16 cellular contexts compared by ENCODE assay signal in the genomic region with DNA sequence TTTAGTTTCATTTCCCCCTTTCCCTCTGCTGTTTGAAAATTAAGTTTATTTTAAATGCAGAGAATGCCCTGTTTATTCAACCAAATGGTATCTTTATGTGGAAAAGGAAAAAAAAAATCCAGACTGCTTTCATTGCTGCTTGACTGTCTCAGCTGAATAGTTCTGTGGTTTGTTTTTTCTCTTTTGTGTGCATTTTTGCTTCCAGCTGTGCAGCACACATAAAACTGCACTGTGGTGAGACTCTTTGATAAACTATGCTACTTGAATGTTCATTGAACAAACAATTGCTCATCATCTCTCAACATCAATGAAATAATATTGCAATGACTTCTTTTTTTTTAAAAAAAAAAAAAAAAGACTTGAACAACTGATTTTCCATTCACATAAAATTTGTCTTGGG.
DNase-seq lines count a peak whose midpoint lies in the region; ATAC-seq and TF ChIP-seq lines count a peak whose summit lies in the region.
"Had no signal": no experiment of that assay in that cellular context is flagged by ENCODE, and none has a peak within 500 bp of the region (broad histone marks: within the 10 kb centered on the region; RNA-seq: fewer than 3 reads in every experiment).

No MANE protein-coding gene starts in this region.

- no peak for ATAC-seq in HG03175 (IDR thresholded peaks at IDR 0.05; ENCODE audit: unreplicated experiment)
- ATAC-seq in stimulated activated memory B cell treated with anti-CD40 and anti-IgM and Interleukin-4, amounts not matched to agents 10 μg/mL and 1 μg/mL and 100 μg/mL, for 72 hours: no peak

- dilution Hi-C loops in mammary epithelial cell (cut with HindIII; ENCODE audit: low sequenced_read_pairs): no loop called here

- H3K4me1 Mint-ChIP-seq in stimulated activated memory B cell treated with anti-CD40 and anti-IgM and Interleukin-4, amounts not matched to agents 10 μg/mL and 1 μg/mL and 100 μg/mL, for 72 hours: no peaks in the 10 kb centered on the region
- H3K4me1 Mint-ChIP-seq: IgD-negative memory B cell had no signal

- H4K20me1 ChIP-seq in mammary epithelial cell (ENCODE audit: insufficient read depth, low read length): no peaks in the 10 kb centered on the region

- H2AK5ac ChIP-seq in mesenchymal stem cell (ENCODE audit: low read length, severe bottlenecking): no peak overlapping the region

- no peak overlapping the region for H2BK12ac ChIP-seq in mesenchymal stem cell (ENCODE audit: low read length in 2 of 2)

- H3K9me3 ChIP-seq in mammary epithelial cell (replicated peaks; ENCODE audit: insufficient read depth, low read length) (peaks cover 4% of the 10 kb centered on the region), mesenchymal stem cell (ENCODE audit: control insufficient read depth, low read length) (peaks cover 13% of the 10 kb centered on the region)

- CTCF ChIA-PET in mammary epithelial cell (lab: Charles Lee; ENCODE audit: low non-redundant PET): no interaction called here

- H3K79me2 ChIP-seq in mammary epithelial cell (ENCODE audit: insufficient read depth, low read length): no peaks in the 10 kb centered on the region

- H4K8ac ChIP-seq in mesenchymal stem cell (ENCODE audit: low read length): no peak overlapping the region

- in situ Hi-C loops in mammary epithelial cell (cut with MboI; ENCODE audit: low sequenced_read_pairs in 2 of 2): no loop called here

- H3K36me3 ChIP-seq in mammary epithelial cell (ENCODE audit: insufficient read depth, low read length) (no peaks in the 10 kb centered on the region), mesenchymal stem cell (ENCODE audit: control insufficient read depth in 1 of 2, insufficient read depth in 2 of 2, low read depth in 1 of 2, low read length in 2 of 2) (no peaks in the 10 kb centered on the region)

- no peak overlapping the region for H2BK15ac ChIP-seq in mesenchymal stem cell (ENCODE audit: low read depth, poor library complexity, severe bottlenecking)

- no peak overlapping the region for H2BK5ac ChIP-seq in mesenchymal stem cell (ENCODE audit: low read depth, low read length, poor library complexity, severe bottlenecking)

- H3K27ac Mint-ChIP-seq in stimulated activated memory B cell treated with anti-CD40 and anti-IgM and Interleukin-4, amounts not matched to agents 10 μg/mL and 1 μg/mL and 100 μg/mL, for 72 hours: no peak overlapping the region
- H3K27ac Mint-ChIP-seq: activated B cell treated with CpG ODN at 0.5 μM for 24 hours, IgD-negative memory B cell had no signal

- H3K27me3 ChIP-seq in mammary epithelial cell (ENCODE audit: insufficient read depth, low read length) (no peaks in the 10 kb centered on the region), mesenchymal stem cell (ENCODE audit: control insufficient read depth in 1 of 2, insufficient read depth in 1 of 2, low read length in 2 of 2) (peaks cover 0 to 20% of the 10 kb centered on the region in 2 experiments)

- H3K9ac ChIP-seq in mammary epithelial cell (ENCODE audit: insufficient read depth, low read length): no peak overlapping the region
- H3K9ac ChIP-seq in mesenchymal stem cell (ENCODE audit: low read length): no peak overlapping the region

- H3K14ac ChIP-seq in mesenchymal stem cell (ENCODE audit: low read length in 2 of 2): no peak overlapping the region

- no peaks in the 10 kb centered on the region for H3K36me3 Mint-ChIP-seq in stimulated activated memory B cell treated with anti-CD40 and anti-IgM and Interleukin-4, amounts not matched to agents 10 μg/mL and 1 μg/mL and 100 μg/mL, for 72 hours
- H3K36me3 Mint-ChIP-seq: IgD-negative memory B cell had no signal

- H2AFZ ChIP-seq in mammary epithelial cell (ENCODE audit: low read depth, low read length) (no peak overlapping the region), mesenchymal stem cell (ENCODE audit: low read depth, low read length) (no peak overlapping the region)

- peak; percentile 76 for DNase-seq in AG10803 (ENCODE audit: low read depth)
- peak; percentile 45 for DNase-seq in LHCN-M2 (ENCODE audit: low read depth)
- peak; percentile 17 for DNase-seq in mammary epithelial cell
- DNase-seq in mesenchymal stem cell: peak; percentile 48
- no peak for DNase-seq in NCI-H526 (lab: John Stamatoyannopoulos, UW)
- DNase-seq in NCI-H187 (lab: John Stamatoyannopoulos, UW): no peak
- DNase-seq: activated B cell treated with CpG ODN at 0.5 μM for 24 hours; activated T-cell treated with anti-CD3 and anti-CD28 coated beads for 4 hours; AML-193; amniotic stem cell; effector memory CD4-positive, alpha-beta T cell; NCI-H1930; NCI-H774 had no signal

- no peak overlapping the region for H2BK120ac ChIP-seq in mesenchymal stem cell (ENCODE audit: low read depth, low read length)

- no peak overlapping the region for H4K91ac ChIP-seq in mesenchymal stem cell (ENCODE audit: low read length)

- H3K4me1 ChIP-seq in mammary epithelial cell (ENCODE audit: insufficient read depth, low read length): no peaks in the 10 kb centered on the region
- H3K4me1 ChIP-seq in mesenchymal stem cell (ENCODE audit: control insufficient read depth, insufficient read depth, low read depth, low read length): no peaks in the 10 kb centered on the region

- no peak overlapping the region for H3K18ac ChIP-seq in mesenchymal stem cell (ENCODE audit: low read depth in 1 of 2, low read length in 2 of 2)

- BruUV-seq in mammary epithelial cell (replicated peaks; lab: Mats Ljungman, UMichigan): no TSS peak

- H3K4me2 ChIP-seq in mammary epithelial cell (ENCODE audit: insufficient read depth, low read depth, low read length): no peak overlapping the region
- no peak overlapping the region for H3K4me2 ChIP-seq in mesenchymal stem cell (ENCODE audit: low read length, poor library complexity, severe bottlenecking)

- H3K9me3 Mint-ChIP-seq in stimulated activated memory B cell treated with anti-CD40 and anti-IgM and Interleukin-4, amounts not matched to agents 10 μg/mL and 1 μg/mL and 100 μg/mL, for 72 hours: peaks cover 13% of the 10 kb centered on the region

- H3K27me3 Mint-ChIP-seq in stimulated activated memory B cell treated with anti-CD40 and anti-IgM and Interleukin-4, amounts not matched to agents 10 μg/mL and 1 μg/mL and 100 μg/mL, for 72 hours: peaks cover 26% of the 10 kb centered on the region

- no peak overlapping the region for H3K4me3 Mint-ChIP-seq in stimulated activated memory B cell treated with anti-CD40 and anti-IgM and Interleukin-4, amounts not matched to agents 10 μg/mL and 1 μg/mL and 100 μg/mL, for 72 hours
- H3K4me3 Mint-ChIP-seq: activated B cell treated with CpG ODN at 0.5 μM for 24 hours, IgD-negative memory B cell had no signal

- intact Hi-C loops in mammary epithelial cell (cut with micrococcal nuclease): no loop called here

- H3K4ac ChIP-seq in mesenchymal stem cell (ENCODE audit: low read depth in 1 of 2, low read length in 2 of 2): no peak overlapping the region

- H3K27ac ChIP-seq in mammary epithelial cell (ENCODE audit: insufficient read depth, low read depth, low read length) (no peak overlapping the region), mesenchymal stem cell (ENCODE audit: low read length, poor library complexity, severe bottlenecking) (no peak overlapping the region)

- no peak overlapping the region for H3K23ac ChIP-seq in mesenchymal stem cell (ENCODE audit: low read length in 2 of 2)

- no peaks in the 10 kb centered on the region for H3K79me1 ChIP-seq in mesenchymal stem cell (replicated peaks; ENCODE audit: low read length, poor library complexity, severe bottlenecking)

- TF ChIP-seq CTCF in AG10803 (conservative IDR thresholded peaks at IDR 0.05; ENCODE audit: low read length): no peak
- TF ChIP-seq CTCF in mammary epithelial cell (conservative IDR thresholded peaks at IDR 0.05 in 1 of 2, IDR thresholded peaks at IDR 0.05 in 1 of 2; ENCODE audit: extremely low read depth in 1 of 2, insufficient read depth in 1 of 2, low read depth in 1 of 2, low read length in 2 of 2): no peak

- peak overlapping the region; percentile 7 for H3K4me3 ChIP-seq in AG10803 (ENCODE audit: low read length)
- no peak overlapping the region for H3K4me3 ChIP-seq in mammary epithelial cell (replicated peaks in 1 of 3; ENCODE audit: insufficient read depth in 1 of 3, low read depth in 2 of 3, low read length in 3 of 3)
- H3K4me3 ChIP-seq in mesenchymal stem cell (ENCODE audit: insufficient read depth in 1 of 2, low read depth in 1 of 2, low read length in 2 of 2): no peak overlapping the region

Comparison
In these comparisons a context has a peak if more than half of its experiments do, and no peak if none do; other contexts are left out.
1. DNase-seq: peak in AG10803 (single experiment), LHCN-M2 (single experiment), mammary epithelial cell (single experiment) and mesenchymal stem cell (single experiment); none in NCI-H526 (0 of 2) and NCI-H187 (0 of 2).